9 cellular contexts compared by ENCODE assay signal in genomic region chr6:168956884-168957730, GRCh38.
A peak's percentile ranks its signal among the peaks of the same experiment; 100 is the strongest.
DNase-seq lines count a peak whose midpoint lies in the region; ATAC-seq and TF ChIP-seq lines count a peak whose summit lies in the region.
"Had no signal": no experiment of that assay in that cellular context is flagged by ENCODE, and none has a peak within 500 bp of the region (broad histone marks: within the 10 kb centered on the region; RNA-seq: fewer than 3 reads in every experiment).

No MANE protein-coding gene starts in this region.

- TF ChIP-seq CTCF in GM23338 (conservative IDR thresholded peaks at IDR 0.05; ENCODE audit: low read depth in 2 of 2) (peak; percentile 82 to 85), MM.1S (IDR thresholded peaks at IDR 0.05; ENCODE audit: low read length) (peak; percentile 58), brain microvascular endothelial cell (IDR thresholded peaks at IDR 0.05; ENCODE audit: low read depth, low read length, missing control alignments) (peak; percentile 94), spleen (IDR thresholded peaks at IDR 0.05 in 8 of 11, conservative IDR thresholded peaks at IDR 0.05 in 3 of 11) (peak in 10 of 11 experiments; percentile 44 to 85 (median 69))

- H3K4me1 ChIP-seq in GM23338 (ENCODE audit: insufficient read depth) (no peaks in the 10 kb centered on the region), MM.1S (ENCODE audit: low read length) (no peaks in the 10 kb centered on the region), spleen (no peaks in the 10 kb centered on the region)

- no peaks in the 10 kb centered on the region for H3K36me3 ChIP-seq in GM23338 (ENCODE audit: insufficient read depth)
- H3K36me3 ChIP-seq in MM.1S (replicated peaks; ENCODE audit: insufficient read depth, low read length) = no peaks in the 10 kb centered on the region
- no peaks in the 10 kb centered on the region for H3K36me3 ChIP-seq in SK-N-MC (ENCODE audit: insufficient read depth, low read length)
- no peaks in the 10 kb centered on the region for H3K36me3 ChIP-seq in brain microvascular endothelial cell (replicated peaks)
- H3K36me3 ChIP-seq in spleen = no peaks in the 10 kb centered on the region

- H3K79me2 ChIP-seq in GM23338 (replicated peaks; ENCODE audit: insufficient read depth) (no peaks in the 10 kb centered on the region), MM.1S (ENCODE audit: low read length) (no peaks in the 10 kb centered on the region)

- H3K9me2 ChIP-seq in GM23338 (ENCODE audit: insufficient read depth) = no peaks in the 10 kb centered on the region
- no peaks in the 10 kb centered on the region for H3K9me2 ChIP-seq in MM.1S (replicated peaks; ENCODE audit: insufficient read depth, low read length)

- H3K4me1 Mint-ChIP-seq in GM23338 = peaks cover 8% of the 10 kb centered on the region

- TF ChIP-seq POLR2A in spleen (IDR thresholded peaks at IDR 0.05) = no peak

- no peak overlapping the region for H3K4me3 ChIP-seq in GM23338
- no peak overlapping the region for H3K4me3 ChIP-seq in MM.1S (ENCODE audit: low read length)
- H3K4me3 ChIP-seq in SK-N-MC = no peak overlapping the region; the same call in 1 of the 2 replicates
- H3K4me3 ChIP-seq in brain microvascular endothelial cell (ENCODE audit: low read depth, low read length) = no peak overlapping the region
- no peak overlapping the region for H3K4me3 ChIP-seq in spleen

- DNase-seq in EH (ENCODE audit: low read depth) (peak; percentile 91), GM23338 (ENCODE audit: low spot score) (peak; percentile 78), MM.1S (peak; percentile 37), SK-N-MC (ENCODE audit: low read depth, low spot score) (peak; percentile 37), brain microvascular endothelial cell (peak; percentile 87), iPS-NIHi7 (ENCODE audit: extremely low spot score) (peak; percentile 85), spleen (peak; percentile 82)

- H3K27ac Mint-ChIP-seq in GM23338 = no peak overlapping the region; the same call in 1 of the 2 replicates
- H3K27ac Mint-ChIP-seq: dendritic cell treated with granulocyte-macrophage colony-stimulating factor and Interleukin-4, amounts not matched to agents 40 ng/mL and 50 ng/mL, for 4 days had no signal

- H3F3A ChIP-seq in GM23338 (replicated peaks; ENCODE audit: low read depth) (no peaks in the 10 kb centered on the region), MM.1S (ENCODE audit: insufficient read depth, low read length) (no peaks in the 10 kb centered on the region)

- H4K20me1 ChIP-seq in GM23338 (replicated peaks; ENCODE audit: insufficient read depth) (no peaks in the 10 kb centered on the region), MM.1S (ENCODE audit: insufficient read depth, low read length) (no peaks in the 10 kb centered on the region)

- H3K27ac ChIP-seq in GM23338 (ENCODE audit: low read depth) (no peak overlapping the region), MM.1S (ENCODE audit: low read length) (no peak overlapping the region), SK-N-MC (no peak overlapping the region), brain microvascular endothelial cell (no peak overlapping the region), spleen (no peak overlapping the region)

- 0 out of 2 replicates have a peak overlapping the region, but pooled peaks have one; percentile 2 for H2AFZ ChIP-seq in GM23338
- no peak overlapping the region for H2AFZ ChIP-seq in MM.1S (ENCODE audit: low read length)

- H3K27me3 Mint-ChIP-seq in GM23338 (ENCODE audit: insufficient read depth, low read depth, poor library complexity) = no peaks in the 10 kb centered on the region

- H3K4me2 ChIP-seq in GM23338 (no peak overlapping the region), MM.1S (ENCODE audit: low read depth, low read length) (no peak overlapping the region)

- no peak overlapping the region for H3K4me3 Mint-ChIP-seq in GM23338
- H3K4me3 Mint-ChIP-seq: dendritic cell treated with granulocyte-macrophage colony-stimulating factor and Interleukin-4, amounts not matched to agents 40 ng/mL and 50 ng/mL, for 4 days had no signal

- H3K27me3 ChIP-seq in GM23338 (ENCODE audit: insufficient read depth) (no peaks in the 10 kb centered on the region), MM.1S (replicated peaks; ENCODE audit: insufficient read depth, low read length) (no peaks in the 10 kb centered on the region), brain microvascular endothelial cell (replicated peaks) (no peaks in the 10 kb centered on the region), spleen (replicated peaks in 1 of 7) (peaks cover 0 to 2% (median 0%) of the 10 kb centered on the region in 7 donors)

- 55 to 67% (median 63%) methylated on average over 6 of the region's 6 CpGs for WGBS in spleen, 5 donors

- no peaks in the 10 kb centered on the region for H3K9me3 ChIP-seq in MM.1S (replicated peaks; ENCODE audit: insufficient read depth, low read length)
- no peaks in the 10 kb centered on the region for H3K9me3 ChIP-seq in SK-N-MC (ENCODE audit: low read depth, low read length)
- no peaks in the 10 kb centered on the region for H3K9me3 ChIP-seq in spleen

- intact Hi-C loops in spleen (cut with DNase I; ENCODE audit: low total_unique reads) = loop anchor here (10.0 kb wide), 1 partner anchor 1558 kb away; no protein-coding TSS in a partner anchor

- H3K9me3 Mint-ChIP-seq in GM23338 = 0 out of 3 replicates have a peak, but pooled peaks cover 2% of the 10 kb centered on the region
- H3K9me3 Mint-ChIP-seq: dendritic cell treated with granulocyte-macrophage colony-stimulating factor and Interleukin-4, amounts not matched to agents 40 ng/mL and 50 ng/mL, for 4 days had no signal

- no peaks in the 10 kb centered on the region for H3K36me3 Mint-ChIP-seq in GM23338 (ENCODE audit: low read depth)

- H3K9ac ChIP-seq in MM.1S (ENCODE audit: low read length) = no peak overlapping the region
- H3K9ac ChIP-seq in SK-N-MC (ENCODE audit: insufficient read length) = peak overlapping the region; percentile 52

- in situ Hi-C loops in brain microvascular endothelial cell (cut with HindIII; ENCODE audit: low pct_ligation_motif_present, low sequenced_read_pairs) = no loop called here

- ATAC-seq in GM23338 = peak; percentile 95
- ATAC-seq in GM21786 (IDR thresholded peaks at IDR 0.05; ENCODE audit: unreplicated experiment) = no peak

TF ChIP-seq in GM23338, 12 proteins besides CTCF, POLR2A, EP300 and RAD21 (continues in another document):
- no peak for TF ChIP-seq ETS1 (IDR thresholded peaks at IDR 0.05)
- no peak for TF ChIP-seq CREB1 (CRISPR knock-in tag; IDR thresholded peaks at IDR 0.05; ENCODE audit: low read depth)
- TF ChIP-seq JUNB (IDR thresholded peaks at IDR 0.05; ENCODE audit: unreplicated experiment) = no peak
- TF ChIP-seq ZNF114 (CRISPR knock-in tag; IDR thresholded peaks at IDR 0.05) = no peak
- TF ChIP-seq REST (IDR thresholded peaks at IDR 0.05; ENCODE audit: unreplicated experiment) = no peak
- no peak for TF ChIP-seq EZH2phosphoT487 (IDR thresholded peaks at IDR 0.05; ENCODE audit: unreplicated experiment)
- no peak for TF ChIP-seq STAT1 (IDR thresholded peaks at IDR 0.05; ENCODE audit: unreplicated experiment)
- TF ChIP-seq POLR2AphosphoS5 (IDR thresholded peaks at IDR 0.05; ENCODE audit: low read depth) = no peak
- TF ChIP-seq ZNF331 (CRISPR knock-in tag; IDR thresholded peaks at IDR 0.05; ENCODE audit: low read depth) = no peak
- no peak for TF ChIP-seq NANOG (IDR thresholded peaks at IDR 0.05; ENCODE audit: borderline replicate concordance)

Comparison
In these comparisons a context has a peak if more than half of its experiments do, and no peak if none do; other contexts are left out.
1. DNase-seq: peak in every context shown above with its lines; median percentile 91 in EH; 87 in brain microvascular endothelial cell; 85 in iPS-NIHi7; 82 in spleen; 78 in GM23338; 37 in MM.1S; 37 in SK-N-MC.